ENCODE assay signal across 1 cellular context in the genomic region with DNA sequence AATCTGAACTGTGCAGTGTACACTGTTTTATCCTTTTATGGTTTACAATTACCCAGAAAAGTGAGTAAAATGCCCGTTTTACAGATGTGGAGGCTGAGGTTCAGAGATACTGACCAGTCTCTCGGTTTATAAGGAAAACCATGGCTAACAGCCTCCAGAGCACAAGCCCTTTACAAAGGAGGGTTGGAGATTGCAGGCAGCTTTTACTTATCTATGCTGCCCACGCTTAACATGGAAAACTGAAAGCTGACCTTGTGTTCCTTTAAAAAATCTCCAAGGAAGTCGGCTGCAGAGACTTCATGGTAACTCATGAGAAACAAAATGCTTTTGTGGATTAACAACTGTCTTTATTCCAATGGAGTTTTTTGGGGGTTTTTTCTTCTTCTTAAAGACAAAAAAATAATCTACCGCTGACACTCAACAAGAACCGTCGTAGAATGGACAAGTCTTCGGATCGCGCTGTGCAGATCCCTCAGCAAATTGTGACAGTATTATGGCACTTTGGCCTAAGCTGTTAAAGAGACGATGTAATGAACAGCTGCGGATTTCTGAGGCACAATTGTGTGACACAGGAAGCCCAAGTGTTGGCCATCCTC.
TF ChIP-seq lines count a peak whose summit lies in the region.

No MANE protein-coding gene starts in this region.

TF ChIP-seq in IMR-90, 13 proteins besides CTCF, POLR2A, EP300 and RAD21:
- TF ChIP-seq BHLHE40 (IDR thresholded peaks at IDR 0.05; ENCODE audit: low read depth, low read length) (no peak), RFX5 (IDR thresholded peaks at IDR 0.05; ENCODE audit: low read depth, low read length) (no peak), SMC3 (IDR thresholded peaks at IDR 0.05; ENCODE audit: low read depth, low read length) (no peak), MAZ (IDR thresholded peaks at IDR 0.05; ENCODE audit: borderline replicate concordance, low read depth, low read length) (no peak)
